ENCODE assay signal across 8 cellular contexts in genomic region chr3:99817437-99818240, GRCh38. TPM values are rescaled to one million over a fixed set of nuclear protein-coding genes. Genes with fewer than 3 reads are reported as not detected.
DNase-seq lines count a peak whose midpoint lies in the region; ATAC-seq and TF ChIP-seq lines count a peak whose summit lies in the region.

Gene CMSS1, plus strand, starts transcription at chr3:99817862.

- POLR2A ChIA-PET in CD4-positive, alpha-beta T cell (lab: Charles Lee): interaction anchor here (0.6 to 1.7 kb wide), 12 partner anchors 10 to 1859 kb away, joined by 3 to 21 read pairs (median 4); partner anchors contain the start of genes CPOX, DCBLD2, LNP1 and TBC1D23

- H3K36me3 ChIP-seq in liver (ENCODE audit: control insufficient read depth in 4 of 4, insufficient read depth in 3 of 4, low read depth in 1 of 4, low read length in 3 of 4): no peaks in the 10 kb centered on the region

- peak within 1 kb of the TSS; percentile 72 to 88 for H3K9ac ChIP-seq in liver (ENCODE audit: low read depth in 1 of 2, low read length in 2 of 2)

- peak; percentile 80 for ATAC-seq in CD4-positive, alpha-beta T cell (ENCODE audit: poor library complexity)
- ATAC-seq in GM19397 (IDR thresholded peaks at IDR 0.05; ENCODE audit: unreplicated experiment) (peak; percentile 99), HG03571 (IDR thresholded peaks at IDR 0.05; ENCODE audit: unreplicated experiment) (peak; percentile 98)

- H3K4me3 Mint-ChIP-seq in CD4-positive, alpha-beta T cell: peak within 1 kb of the TSS; percentile 97

- peaks cover 48% of the 10 kb centered on the region for H3K4me1 Mint-ChIP-seq in CD4-positive, alpha-beta T cell (ENCODE audit: low read depth)

- intact Hi-C loops in CD4-positive, alpha-beta T cell (cut with DNase I, micrococcal nuclease): loop anchor here (1.0 to 10.0 kb wide), 11 partner anchors 15 to 1295 kb away; partner anchors contain the start of genes CLDND1 (in 2 of the 2), DCBLD2 (in 2 of the 2), LNP1 (in 2 of the 2) and TOMM70 (in 2 of the 2)

- H3K9me3 ChIP-seq in CD4-positive, alpha-beta T cell (ENCODE audit: control insufficient read depth, low read length): no peaks in the 10 kb centered on the region
- no peaks in the 10 kb centered on the region for H3K9me3 ChIP-seq in liver (ENCODE audit: control insufficient read depth in 4 of 4, low read length in 3 of 4)

- no peaks in the 10 kb centered on the region for H3K27me3 Mint-ChIP-seq in CD4-positive, alpha-beta T cell

- peaks cover 6 to 19% (median 8%) of the 10 kb centered on the region in 4 donors for H3K4me1 ChIP-seq in liver (ENCODE audit: control insufficient read depth in 4 of 4, insufficient read depth in 4 of 4, low read length in 3 of 4)

- peak within 1 kb of the TSS; percentile 100 for H3K27ac Mint-ChIP-seq in CD4-positive, alpha-beta T cell

- H3K27ac ChIP-seq in CD4-positive, alpha-beta T cell (ENCODE audit: low read depth, low read length): peak within 1 kb of the TSS; percentile 86
- H3K27ac ChIP-seq in liver (ENCODE audit: low read depth in 1 of 2, low read length in 2 of 2): peak within 1 kb of the TSS; percentile 80 to 88

- H3K4me3 ChIP-seq in liver (ENCODE audit: low read depth in 1 of 3, low read length in 3 of 3): peak within 1 kb of the TSS; percentile 62 to 98 (median 93)

- peaks cover 21% of the 10 kb centered on the region for H3K36me3 Mint-ChIP-seq in CD4-positive, alpha-beta T cell (ENCODE audit: low read depth)

- WGBS in liver: under 1% methylated on average over 60 of the region's 60 CpGs

- TF ChIP-seq CTCF in CD4-positive, alpha-beta T cell (IDR thresholded peaks at IDR 0.05): no peak
- peak; percentile 16 for TF ChIP-seq CTCF in liver (IDR thresholded peaks at IDR 0.05; ENCODE audit: low read depth, low read length, missing input control)

- no peaks in the 10 kb centered on the region for H3K27me3 ChIP-seq in CD4-positive, alpha-beta T cell (ENCODE audit: control insufficient read depth, insufficient read depth, low read length)
- no peaks in the 10 kb centered on the region for H3K27me3 ChIP-seq in liver (ENCODE audit: control insufficient read depth in 4 of 4, insufficient read depth in 4 of 4, low read length in 3 of 4)

- peak; percentile 90 to 98 (median 96) for DNase-seq in CD4-positive, alpha-beta T cell
- peak; percentile 96 for DNase-seq in NCI-H82 (lab: John Stamatoyannopoulos, UW)
- peak; percentile 97 for DNase-seq in activated CD4-positive, alpha-beta T cell treated with anti-CD3 and anti-CD28 coated beads, Interleukin-2, amount 50 U/mL, for 48 hours
- DNase-seq in dermis microvascular lymphatic vessel endothelial cell (ENCODE audit: low read depth in 2 of 2): peak; percentile 81 to 93
- DNase-seq in stimulated activated CD4-positive, alpha-beta T cell treated with anti-CD3 and anti-CD28 coated beads, Interleukin-4, amount 100 ng/mL, for 24 hours: peak; percentile 96

- H3K9me3 Mint-ChIP-seq in CD4-positive, alpha-beta T cell: no peaks in the 10 kb centered on the region

- TF ChIP-seq RAD21 in liver (IDR thresholded peaks at IDR 0.05): no peak

- CTCF ChIA-PET in CD4-positive, alpha-beta T cell (lab: Charles Lee): interaction anchor here (1.4 to 2.4 kb wide), 3 partner anchors 10 to 251 kb away, joined by 4 to 11 read pairs (median 6); no protein-coding TSS in a partner anchor

TF ChIP-seq in liver, 16 proteins besides CTCF, POLR2A, EP300 and RAD21:
- peak; percentile 52 for TF ChIP-seq SP1 (IDR thresholded peaks at IDR 0.05)
- TF ChIP-seq JUND (IDR thresholded peaks at IDR 0.05): peak; percentile 70 to 72
- TF ChIP-seq YY1 (IDR thresholded peaks at IDR 0.05): peak; percentile 70
- TF ChIP-seq GABPA (IDR thresholded peaks at IDR 0.05 in 1 of 2, conservative IDR thresholded peaks at IDR 0.05 in 1 of 2): peak in 1 of 2 donors; percentile 59
- TF ChIP-seq FOXA2 (IDR thresholded peaks at IDR 0.05): peak; percentile 5
- peak; percentile 9 for TF ChIP-seq FOXA1 (IDR thresholded peaks at IDR 0.05)
- peak; percentile 99 for TF ChIP-seq MAX (IDR thresholded peaks at IDR 0.05)
- no peak for TF ChIP-seq NR2F2 (IDR thresholded peaks at IDR 0.05)
- TF ChIP-seq RXRA (IDR thresholded peaks at IDR 0.05): peak; percentile 11 to 22
- TF ChIP-seq HNF4G (IDR thresholded peaks at IDR 0.05): no peak
- peak; percentile 27 for TF ChIP-seq HNF4A (conservative IDR thresholded peaks at IDR 0.05)
- TF ChIP-seq EGR1 (IDR thresholded peaks at IDR 0.05; ENCODE audit: low read depth in 2 of 2): peak in 1 of 2 donors; percentile 32
- peak; percentile 62 for TF ChIP-seq ATF3 (IDR thresholded peaks at IDR 0.05)
- peak; percentile 18 for TF ChIP-seq TAF1 (conservative IDR thresholded peaks at IDR 0.05)
- TF ChIP-seq REST (IDR thresholded peaks at IDR 0.05): peak; percentile 57
- peak; percentile 79 for TF ChIP-seq ZBTB33 (IDR thresholded peaks at IDR 0.05)
TF ChIP-seq in liver: peak in this region for 14.

RNA-seq across cellular contexts. Expression of gene CMSS1, which starts in this region (rescaled TPM):
- 10 to 100 TPM; 12.2 TPM for total RNA-seq in CD4-positive, alpha-beta T cell
- total RNA-seq in dermis microvascular lymphatic vessel endothelial cell: 5.9 and 7.7 TPM in 2 replicates
- 1 to 10 TPM; 3.8 to 5.3 TPM for total RNA-seq in liver
- 10 to 100 TPM in 1 of 2 donors, 1 to 10 TPM in 1; 9.7 to 19.5 TPM for polyA plus RNA-seq in liver

Comparison
In these comparisons a context has a peak if more than half of its experiments do, and no peak if none do; other contexts are left out.
1. Peak in every context shown above with its lines: DNase-seq, ATAC-seq, H3K4me3 ChIP-seq and H3K27ac ChIP-seq.